Comparison of ENCODE assay signal across 24 cellular contexts in the genomic region with DNA sequence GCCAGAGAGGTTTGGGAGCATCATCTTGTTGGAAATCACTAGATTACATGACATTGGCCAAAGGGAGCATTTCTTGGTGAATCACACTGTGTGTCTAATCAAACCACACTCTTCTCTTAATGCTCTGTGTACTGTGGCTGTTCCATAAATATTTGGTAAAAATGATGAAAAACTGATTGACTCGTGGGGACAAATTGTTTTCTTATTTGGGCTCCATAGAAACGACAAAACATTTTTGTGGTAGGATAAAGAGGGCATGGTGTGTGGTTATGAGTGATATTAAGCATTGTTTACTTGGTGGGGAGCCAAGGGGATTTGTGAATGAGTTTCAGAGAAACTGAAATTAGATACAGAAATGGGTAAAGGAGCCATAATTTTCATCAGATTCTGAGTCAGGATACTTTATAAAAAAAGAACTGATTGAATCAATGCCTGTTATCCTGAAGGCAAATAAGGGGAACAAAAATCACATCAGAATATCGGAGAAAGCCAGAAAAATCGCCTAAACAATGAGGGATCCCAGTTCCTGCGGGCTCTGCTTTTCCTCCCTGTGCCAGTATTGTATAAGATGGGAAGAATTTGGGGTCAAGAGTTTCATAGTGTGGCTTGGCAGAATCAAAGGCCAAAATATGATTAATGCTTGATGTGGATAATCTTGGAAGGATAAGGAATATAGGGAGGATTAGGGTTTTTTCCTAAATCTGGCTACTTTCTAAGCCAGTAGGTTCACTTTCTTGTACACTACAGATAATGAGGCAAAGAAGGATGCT. TPM values are rescaled to one million over a fixed set of nuclear protein-coding genes. Genes with fewer than 3 reads are reported as not detected.
DNase-seq lines count a peak whose midpoint lies in the region; ATAC-seq and TF ChIP-seq lines count a peak whose summit lies in the region.
"Had no signal": no experiment of that assay in that cellular context is flagged by ENCODE, and none has a peak within 500 bp of the region (broad histone marks: within the 10 kb centered on the region; RNA-seq: fewer than 3 reads in every experiment).

No MANE protein-coding gene starts in this region.

- H3K79me2 ChIP-seq in ACC112 (ENCODE audit: control insufficient read depth, insufficient read depth, low read length, unreplicated experiment): peaks cover 10% of the 10 kb centered on the region

- H3K4me3 Mint-ChIP-seq in chondrocyte (ENCODE audit: unreplicated experiment): no peak overlapping the region
- H3K4me3 Mint-ChIP-seq: activated CD4-positive, alpha-beta T cell treated with anti-CD3 and anti-CD28 coated beads, Interleukin-2, amount 10 ng/mL, durations not matched to agents 24 days and 14 days; activated naive CD4-positive, alpha-beta T cell treated with anti-CD3 and anti-CD28 coated beads, Interleukin-2, amount 10 ng/mL, durations not matched to agents 7 days and 5 days; CD8-positive, alpha-beta memory T cell; stimulated activated memory B cell treated with anti-CD40 and anti-IgM and Interleukin-4, amounts not matched to agents 10 μg/mL and 1 μg/mL and 100 μg/mL, for 72 hours had no signal

- H3K4me1 Mint-ChIP-seq in chondrocyte (ENCODE audit: low read depth): peaks cover 27% of the 10 kb centered on the region
- H3K4me1 Mint-ChIP-seq: activated CD4-positive, alpha-beta T cell treated with anti-CD3 and anti-CD28 coated beads, Interleukin-2, amount 10 ng/mL, durations not matched to agents 24 days and 14 days; activated naive CD4-positive, alpha-beta T cell treated with anti-CD3 and anti-CD28 coated beads, Interleukin-2, amount 10 ng/mL, durations not matched to agents 7 days and 5 days; CD8-positive, alpha-beta memory T cell; stimulated activated memory B cell treated with anti-CD40 and anti-IgM and Interleukin-4, amounts not matched to agents 10 μg/mL and 1 μg/mL and 100 μg/mL, for 72 hours had no signal

- H3K4me1 ChIP-seq in ACC112 (ENCODE audit: control insufficient read depth, insufficient read depth, low read length, unreplicated experiment): peaks cover 14% of the 10 kb centered on the region

- H3K4me3 ChIP-seq in ACC112 (ENCODE audit: low read depth, low read length): peak overlapping the region; percentile 49
- H3K4me3 ChIP-seq: transverse colon had no signal

- DNase-seq in HS-27A (ENCODE audit: low read depth) (peak; percentile 66), chondrocyte (ENCODE audit: low spot score) (no peak), iris pigment epithelial cell (ENCODE audit: low read depth) (peak; percentile 81), GOT3 (lab: John Stamatoyannopoulos, UW) (no peak), NCI-H748 (lab: John Stamatoyannopoulos, UW; ENCODE audit: unreplicated experiment) (no peak)
- no peak for DNase-seq in activated effector memory CD4-positive, alpha-beta T cell treated with anti-CD3 and anti-CD28 coated beads, Interleukin-2, amount 50 U/mL, for 16 hours
- DNase-seq: 8988T; activated CD4-positive, alpha-beta T cell treated with anti-CD3 and anti-CD28 coated beads, Interleukin-2, amount 10 ng/mL, durations not matched to agents 24 days and 14 days; activated naive CD4-positive, alpha-beta T cell treated with anti-CD3 and anti-CD28 coated beads, Interleukin-2, amount 10 ng/mL, durations not matched to agents 7 days and 5 days; caudate nucleus; CD8-positive, alpha-beta memory T cell; effector memory CD4-positive, alpha-beta T cell; glutamatergic neuron; mesendoderm; NCI-H1092 treated with DMSO at 0.1 percent for 48 hours; NCI-H345; SHP77 treated with DMSO at 0.1 percent for 48 hours; small intestine; T-helper 9 cell; transverse colon had no signal

- no peak for ATAC-seq in HG03159 (IDR thresholded peaks at IDR 0.05; ENCODE audit: unreplicated experiment)
- ATAC-seq: stimulated activated memory B cell treated with anti-CD40 and anti-IgM and Interleukin-4, amounts not matched to agents 10 μg/mL and 1 μg/mL and 100 μg/mL, for 72 hours had no signal

- no peak overlapping the region for H2AFZ ChIP-seq in ACC112 (ENCODE audit: low read length, unreplicated experiment)

- peak overlapping the region; percentile 82 for H3K27ac Mint-ChIP-seq in chondrocyte (ENCODE audit: unreplicated experiment)
- H3K27ac Mint-ChIP-seq: activated CD4-positive, alpha-beta T cell treated with anti-CD3 and anti-CD28 coated beads, Interleukin-2, amount 10 ng/mL, durations not matched to agents 24 days and 14 days; activated naive CD4-positive, alpha-beta T cell treated with anti-CD3 and anti-CD28 coated beads, Interleukin-2, amount 10 ng/mL, durations not matched to agents 7 days and 5 days; stimulated activated memory B cell treated with anti-CD40 and anti-IgM and Interleukin-4, amounts not matched to agents 10 μg/mL and 1 μg/mL and 100 μg/mL, for 72 hours had no signal

- H3K27me3 Mint-ChIP-seq in chondrocyte (ENCODE audit: low read depth): no peaks in the 10 kb centered on the region
- H3K27me3 Mint-ChIP-seq: activated CD4-positive, alpha-beta T cell treated with anti-CD3 and anti-CD28 coated beads, Interleukin-2, amount 10 ng/mL, durations not matched to agents 24 days and 14 days; activated naive CD4-positive, alpha-beta T cell treated with anti-CD3 and anti-CD28 coated beads, Interleukin-2, amount 10 ng/mL, durations not matched to agents 7 days and 5 days; CD8-positive, alpha-beta memory T cell; stimulated activated memory B cell treated with anti-CD40 and anti-IgM and Interleukin-4, amounts not matched to agents 10 μg/mL and 1 μg/mL and 100 μg/mL, for 72 hours had no signal

- no peaks in the 10 kb centered on the region for H3K9me3 Mint-ChIP-seq in chondrocyte (ENCODE audit: low read depth)

- H3K36me3 Mint-ChIP-seq in chondrocyte (ENCODE audit: low read depth): peaks cover 5% of the 10 kb centered on the region
- H3K36me3 Mint-ChIP-seq: activated naive CD4-positive, alpha-beta T cell treated with anti-CD3 and anti-CD28 coated beads, Interleukin-2, amount 10 ng/mL, durations not matched to agents 7 days and 5 days; CD8-positive, alpha-beta memory T cell; stimulated activated memory B cell treated with anti-CD40 and anti-IgM and Interleukin-4, amounts not matched to agents 10 μg/mL and 1 μg/mL and 100 μg/mL, for 72 hours had no signal

- no peaks in the 10 kb centered on the region for H3K27me3 ChIP-seq in ACC112 (ENCODE audit: insufficient read depth, low read length)
- H3K27me3 ChIP-seq: neutrophil, transverse colon had no signal

- TF ChIP-seq CTCF in chondrocyte (IDR thresholded peaks at IDR 0.05): no peak

- peaks cover 3% of the 10 kb centered on the region; the same call in 1 of the 2 replicates for H3K36me3 ChIP-seq in ACC112 (ENCODE audit: insufficient read depth, low read length)
- H3K36me3 ChIP-seq: neutrophil, transverse colon had no signal

- peak overlapping the region; percentile 88 for H3K27ac ChIP-seq in ACC112 (ENCODE audit: low read depth, low read length)
- H3K27ac ChIP-seq: neutrophil, transverse colon had no signal

RNA-seq across cellular contexts. Expression of gene FBXL7, which starts 33.3 kb away (rescaled TPM):
- 24.7 to 32.6 TPM (median 31.4 TPM) in 3 replicates for total RNA-seq in chondrocyte
- total RNA-seq: activated CD4-positive, alpha-beta T cell treated with anti-CD3 and anti-CD28 coated beads, Interleukin-2, amount 10 ng/mL, durations not matched to agents 24 days and 14 days; CD8-positive, alpha-beta memory T cell had no signal

Comparison
In these comparisons a context has a peak if more than half of its experiments do, and no peak if none do; other contexts are left out.
1. DNase-seq: peak in HS-27A (single experiment) and iris pigment epithelial cell (single experiment); none in chondrocyte (single experiment), GOT3 (single experiment), activated effector memory CD4-positive, alpha-beta T cell treated with anti-CD3 and anti-CD28 coated beads, Interleukin-2, amount 50 U/mL, for 16 hours (single experiment) and NCI-H748 (single experiment).